In genomic region chr22:41563051-41563711, GRCh38 we compare ENCODE assay signal across 8 cellular contexts. TPM values are rescaled to one million over a fixed set of nuclear protein-coding genes. Genes with fewer than 3 reads are reported as not detected.
DNase-seq lines count a peak whose midpoint lies in the region; ATAC-seq, FAIRE-seq and TF ChIP-seq lines count a peak whose summit lies in the region.
"Had no signal": no experiment of that assay in that cellular context is flagged by ENCODE, and none has a peak within 500 bp of the region (broad histone marks: within the 10 kb centered on the region; RNA-seq: fewer than 3 reads in every experiment).

No MANE protein-coding gene starts in this region.

- BruUV-seq in HepG2 (replicated peaks; lab: Mats Ljungman, UMichigan): no TSS peak

- 39% methylated on average over 8 of the region's 10 CpGs for WGBS in HepG2 (ENCODE audit: low lambda C conversion rate)
- 59% methylated on average over 7 of the region's 10 CpGs for WGBS in right lobe of liver (ENCODE audit: insufficient coverage, low coverage, low lambda C conversion rate, missing lambda C conversion rate)

- POLR2A ChIA-PET in HepG2 (lab: Yijun Ruan, JAX): interaction anchor here (0.9 to 2.2 kb wide), 5 partner anchors 12 to 27 kb away, joined by 3 to 11 read pairs (median 8); partner anchors contain the start of gene PMM1

- H3K9me3 ChIP-seq in HepG2 (ENCODE audit: low read length): no peaks in the 10 kb centered on the region
- no peaks in the 10 kb centered on the region for H3K9me3 ChIP-seq in right lobe of liver

- no peak overlapping the region for H3K27ac ChIP-seq in HepG2 (ENCODE audit: extremely low read length, insufficient read depth, low read length)
- no peak overlapping the region for H3K27ac ChIP-seq in right lobe of liver

- H3K4me3 ChIP-seq in HepG2 (replicated peaks in 1 of 3; ENCODE audit: insufficient read depth in 1 of 3, low read depth in 2 of 3, low read length in 3 of 3): no peak overlapping the region
- no peak overlapping the region for H3K4me3 ChIP-seq in right lobe of liver

- DNase-seq in HepG2 (ENCODE audit: low spot score) (peak; percentile 43), right lobe of liver (no peak), glomerular visceral epithelial cell (ENCODE audit: extremely low spot score) (peak; percentile 74), putamen (ENCODE audit: low spot score) (no peak), NCI-H2227 treated with DMSO at 0.1 percent for 48 hours (lab: John Stamatoyannopoulos, UW) (no peak)
- DNase-seq in activated T-cell treated with anti-CD3 and anti-CD28 coated beads, Interleukin-2, amount 50 U/mL, for 1 hour: no peak
- DNase-seq: left colon had no signal

- no peak overlapping the region for H2AFZ ChIP-seq in HepG2 (ENCODE audit: low read length)

- intact Hi-C loops in HepG2 (cut with micrococcal nuclease; ENCODE audit: unreplicated experiment) (no loop called here), right lobe of liver (cut with DNase I) (no loop called here)

- H3K9ac ChIP-seq in HepG2 (ENCODE audit: insufficient read depth, low read depth, low read length): no peak overlapping the region

- TF ChIP-seq CTCF in HepG2 (CRISPR knock-in tag; IDR thresholded peaks at IDR 0.05): no peak
- no peak for TF ChIP-seq CTCF in right lobe of liver (IDR thresholded peaks at IDR 0.05)

- H3K4me1 ChIP-seq in HepG2 (ENCODE audit: insufficient read depth, low read length): peaks cover 71% of the 10 kb centered on the region
- H3K4me1 ChIP-seq in right lobe of liver: peaks cover 0 to 5% (median 0%) of the 10 kb centered on the region in 4 donors

- CTCF ChIA-PET in HepG2 (lab: Yijun Ruan, JAX; ENCODE audit: low intra/inter-chr PET ratio, low total read pairs): no interaction called here

- ATAC-seq in HepG2 (no peak), right lobe of liver (no peak)
- ATAC-seq: left colon had no signal

- H3K27me3 ChIP-seq in HepG2 (ENCODE audit: control insufficient read depth in 1 of 2, insufficient read depth in 2 of 2, low read length in 2 of 2): peaks cover 0 to 29% of the 10 kb centered on the region in 2 experiments; a peak in 3 of 5 replicates
- H3K27me3 ChIP-seq in right lobe of liver: no peaks in the 10 kb centered on the region

- in situ Hi-C loops in HepG2 (cut with HindIII; ENCODE audit: extremely low pct_ligation_motif_present, low pct_unique_long_range_greater_than_20kb): no loop called here

- peak overlapping the region; percentile 13; the same call in 1 of the 2 replicates for H3K4me2 ChIP-seq in HepG2 (ENCODE audit: low read depth, low read length)

- FAIRE-seq in HepG2 (lab: Jason Lieb, UNC): no peak
- FAIRE-seq: A204.1 had no signal

- H3K36me3 ChIP-seq in HepG2 (replicated peaks in 1 of 2; ENCODE audit: control insufficient read depth in 1 of 2, insufficient read depth in 2 of 2, low read length in 2 of 2) (no peaks in the 10 kb centered on the region), right lobe of liver (no peaks in the 10 kb centered on the region)

- no peaks in the 10 kb centered on the region for H3K79me2 ChIP-seq in HepG2 (ENCODE audit: insufficient read depth, low read length)

- no peak for TF ChIP-seq POLR2A in HepG2 (IDR thresholded peaks at IDR 0.05; ENCODE audit: insufficient read depth in 1 of 2, low read depth in 2 of 2, low read length in 2 of 2)
- no peak for TF ChIP-seq POLR2A in right lobe of liver (IDR thresholded peaks at IDR 0.05)

- H4K20me1 ChIP-seq in HepG2 (ENCODE audit: insufficient read depth, low read length): no peaks in the 10 kb centered on the region

- TF ChIP-seq EP300 in HepG2 (IDR thresholded peaks at IDR 0.05; ENCODE audit: low read depth in 2 of 2, low read length in 2 of 2) (no peak), HepG2 (CRISPR knock-in tag; IDR thresholded peaks at IDR 0.05; ENCODE audit: borderline replicate concordance) (no peak)

- no peak for TF ChIP-seq RAD21 in HepG2 (CRISPR knock-in tag; IDR thresholded peaks at IDR 0.05)

RNA-seq across cellular contexts. Expression of gene CSDC2, which starts 2.4 kb away (rescaled TPM):
- total RNA-seq in HepG2 (2016; rRNA removed; fragmentation: Illumina TruSeq; extraction: Trizol) (0.11 and 0.17 TPM in 2 replicates), right lobe of liver (1 to 10 TPM in 1 of 6 experiments, under 1 TPM in 4, not detected in 1; 0.31 to 3.8 (median 0.37) TPM)
- 0.18 TPM in 1 of 2 replicates, not detected in the other for total RNA-seq in HepG2 (2016; cell fraction: cytosol; rRNA removed; fragmentation: Illumina TruSeq; extraction: Trizol; ENCODE audit: low read depth)
- 0.12 and 0.28 TPM in 2 replicates for total RNA-seq in HepG2 (2016; cell fraction: insoluble cytoplasmic fraction; rRNA removed; fragmentation: Illumina TruSeq; extraction: Trizol)
- 0.07 and 0.09 TPM in 2 replicates for total RNA-seq in HepG2 (2016; cell fraction: membrane; rRNA removed; fragmentation: Illumina TruSeq; extraction: Trizol)
- not detected in 2 replicates for total RNA-seq in HepG2 (2016; cell fraction: nucleus; rRNA removed; fragmentation: Illumina TruSeq; extraction: Trizol)
- polyA plus RNA-seq in HepG2 (2011; rRNA removed): 0.26 and 0.47 TPM in 2 replicates
- polyA plus RNA-seq in HepG2 (2011; cell fraction: cytosol; rRNA removed): 0.24 and 0.38 TPM in 2 replicates
- polyA plus RNA-seq in HepG2 (2011; cell fraction: nucleus; rRNA removed): 0.96 and 1.1 TPM in 2 replicates
- 0.16 and 0.33 TPM in 2 replicates for polyA plus RNA-seq in HepG2 (2012)
- polyA plus RNA-seq in HepG2 (2016; cell fraction: cytosol; fragmentation: Illumina TruSeq; extraction: Trizol; ENCODE audit: low read depth): 0.03 and 0.05 TPM in 2 replicates
- 0.41 TPM in 1 of 2 replicates, not detected in the other for polyA plus RNA-seq in HepG2 (2016; cell fraction: insoluble cytoplasmic fraction; fragmentation: Illumina TruSeq; extraction: Trizol; ENCODE audit: low read depth)
- 0.08 and 0.15 TPM in 2 replicates for polyA plus RNA-seq in HepG2 (2016; cell fraction: membrane; fragmentation: Illumina TruSeq; extraction: Trizol; ENCODE audit: low read depth)
- 0.22 and 0.27 TPM in 2 replicates for polyA plus RNA-seq in HepG2 (2016; cell fraction: nucleus; fragmentation: Illumina TruSeq; extraction: Trizol; ENCODE audit: insufficient read depth, low read depth)
- 0.40 and 0.82 TPM in 2 replicates for polyA minus RNA-seq in HepG2 (2011; rRNA and poly(A)+ RNA removed; ENCODE audit: low replicate concordance)
- polyA minus RNA-seq in HepG2 (2011; cell fraction: cytosol; rRNA and poly(A)+ RNA removed): 0.26 and 0.40 TPM in 2 replicates
- 0.12 and 0.13 TPM in 2 replicates for polyA minus RNA-seq in HepG2 (2011; cell fraction: nucleus; rRNA and poly(A)+ RNA removed)

RNA-seq across cellular contexts. Expression of gene POLR3H, which starts 18.9 kb away (rescaled TPM):
- total RNA-seq in HepG2 (2016; rRNA removed; fragmentation: Illumina TruSeq; extraction: Trizol) (28.6 and 30.3 TPM in 2 replicates), right lobe of liver (10 to 100 TPM in 5 of 6 experiments, 1 to 10 TPM in 1; 9.5 to 23.0 (median 18.0) TPM)
- 13.1 and 13.9 TPM in 2 replicates for total RNA-seq in HepG2 (2016; cell fraction: cytosol; rRNA removed; fragmentation: Illumina TruSeq; extraction: Trizol; ENCODE audit: low read depth)
- total RNA-seq in HepG2 (2016; cell fraction: insoluble cytoplasmic fraction; rRNA removed; fragmentation: Illumina TruSeq; extraction: Trizol): 27.8 and 29.2 TPM in 2 replicates
- total RNA-seq in HepG2 (2016; cell fraction: membrane; rRNA removed; fragmentation: Illumina TruSeq; extraction: Trizol): 33.4 and 34.4 TPM in 2 replicates
- total RNA-seq in HepG2 (2016; cell fraction: nucleus; rRNA removed; fragmentation: Illumina TruSeq; extraction: Trizol): 20.8 and 24.8 TPM in 2 replicates
- 10.3 and 11.2 TPM in 2 replicates for polyA plus RNA-seq in HepG2 (2011; rRNA removed)
- 8.4 and 9.9 TPM in 2 replicates for polyA plus RNA-seq in HepG2 (2011; cell fraction: cytosol; rRNA removed)
- 10.0 and 10.5 TPM in 2 replicates for polyA plus RNA-seq in HepG2 (2011; cell fraction: nucleus; rRNA removed)
- 8.6 and 11.1 TPM in 2 replicates for polyA plus RNA-seq in HepG2 (2012)
- 40.9 and 52.2 TPM in 2 replicates for polyA plus RNA-seq in HepG2 (2016; cell fraction: cytosol; fragmentation: Illumina TruSeq; extraction: Trizol; ENCODE audit: low read depth)
- 37.9 and 45.4 TPM in 2 replicates for polyA plus RNA-seq in HepG2 (2016; cell fraction: insoluble cytoplasmic fraction; fragmentation: Illumina TruSeq; extraction: Trizol; ENCODE audit: low read depth)
- 50.3 and 61.8 TPM in 2 replicates for polyA plus RNA-seq in HepG2 (2016; cell fraction: membrane; fragmentation: Illumina TruSeq; extraction: Trizol; ENCODE audit: low read depth)
- polyA plus RNA-seq in HepG2 (2016; cell fraction: nucleus; fragmentation: Illumina TruSeq; extraction: Trizol; ENCODE audit: insufficient read depth, low read depth): 38.0 and 40.7 TPM in 2 replicates
- 18.2 and 44.3 TPM in 2 replicates for polyA minus RNA-seq in HepG2 (2011; rRNA and poly(A)+ RNA removed; ENCODE audit: low replicate concordance)
- polyA minus RNA-seq in HepG2 (2011; cell fraction: cytosol; rRNA and poly(A)+ RNA removed): 3.3 and 3.9 TPM in 2 replicates
- polyA minus RNA-seq in HepG2 (2011; cell fraction: nucleus; rRNA and poly(A)+ RNA removed): 16.3 and 17.3 TPM in 2 replicates

RNA-seq across cellular contexts. Expression of gene PMM1, which starts 26.5 kb away (rescaled TPM):
- total RNA-seq in HepG2 (2016; rRNA removed; fragmentation: Illumina TruSeq; extraction: Trizol) (17.8 and 23.0 TPM in 2 replicates), right lobe of liver (10 to 100 TPM; 21.6 to 45.1 (median 36.2) TPM)
- 9.2 and 11.2 TPM in 2 replicates for total RNA-seq in HepG2 (2016; cell fraction: cytosol; rRNA removed; fragmentation: Illumina TruSeq; extraction: Trizol; ENCODE audit: low read depth)
- 18.6 and 19.0 TPM in 2 replicates for total RNA-seq in HepG2 (2016; cell fraction: insoluble cytoplasmic fraction; rRNA removed; fragmentation: Illumina TruSeq; extraction: Trizol)
- 17.5 and 18.7 TPM in 2 replicates for total RNA-seq in HepG2 (2016; cell fraction: membrane; rRNA removed; fragmentation: Illumina TruSeq; extraction: Trizol)
- total RNA-seq in HepG2 (2016; cell fraction: nucleus; rRNA removed; fragmentation: Illumina TruSeq; extraction: Trizol): 16.8 and 18.6 TPM in 2 replicates
- 95.6 and 100 TPM in 2 replicates for polyA plus RNA-seq in HepG2 (2011; rRNA removed)
- 119 and 132 TPM in 2 replicates for polyA plus RNA-seq in HepG2 (2011; cell fraction: cytosol; rRNA removed)
- polyA plus RNA-seq in HepG2 (2011; cell fraction: nucleus; rRNA removed): 140 and 147 TPM in 2 replicates
- 63.2 and 90.3 TPM in 2 replicates for polyA plus RNA-seq in HepG2 (2012)
- 21.5 and 21.9 TPM in 2 replicates for polyA plus RNA-seq in HepG2 (2016; cell fraction: cytosol; fragmentation: Illumina TruSeq; extraction: Trizol; ENCODE audit: low read depth)
- polyA plus RNA-seq in HepG2 (2016; cell fraction: insoluble cytoplasmic fraction; fragmentation: Illumina TruSeq; extraction: Trizol; ENCODE audit: low read depth): 35.6 and 42.4 TPM in 2 replicates
- polyA plus RNA-seq in HepG2 (2016; cell fraction: membrane; fragmentation: Illumina TruSeq; extraction: Trizol; ENCODE audit: low read depth): 24.2 and 24.7 TPM in 2 replicates
- 46.6 and 53.0 TPM in 2 replicates for polyA plus RNA-seq in HepG2 (2016; cell fraction: nucleus; fragmentation: Illumina TruSeq; extraction: Trizol; ENCODE audit: insufficient read depth, low read depth)
- polyA minus RNA-seq in HepG2 (2011; rRNA and poly(A)+ RNA removed; ENCODE audit: low replicate concordance): 13.2 and 78.6 TPM in 2 replicates
- polyA minus RNA-seq in HepG2 (2011; cell fraction: cytosol; rRNA and poly(A)+ RNA removed): 35.6 and 37.7 TPM in 2 replicates
- 26.9 and 27.8 TPM in 2 replicates for polyA minus RNA-seq in HepG2 (2011; cell fraction: nucleus; rRNA and poly(A)+ RNA removed)

RNA-seq across cellular contexts. Expression of gene DESI1, which starts 57.7 kb away (rescaled TPM):
- total RNA-seq in HepG2 (2016; rRNA removed; fragmentation: Illumina TruSeq; extraction: Trizol) (19.3 and 21.6 TPM in 2 replicates), right lobe of liver (10 to 100 TPM; 34.8 to 49.5 (median 40.9) TPM)
- total RNA-seq in HepG2 (2016; cell fraction: cytosol; rRNA removed; fragmentation: Illumina TruSeq; extraction: Trizol; ENCODE audit: low read depth): 10.7 and 14.0 TPM in 2 replicates
- total RNA-seq in HepG2 (2016; cell fraction: insoluble cytoplasmic fraction; rRNA removed; fragmentation: Illumina TruSeq; extraction: Trizol): 18.7 and 21.0 TPM in 2 replicates
- total RNA-seq in HepG2 (2016; cell fraction: membrane; rRNA removed; fragmentation: Illumina TruSeq; extraction: Trizol): 20.4 and 22.8 TPM in 2 replicates
- 19.0 and 20.5 TPM in 2 replicates for total RNA-seq in HepG2 (2016; cell fraction: nucleus; rRNA removed; fragmentation: Illumina TruSeq; extraction: Trizol)
- polyA plus RNA-seq in HepG2 (2011; rRNA removed): 29.2 and 34.2 TPM in 2 replicates
- polyA plus RNA-seq in HepG2 (2011; cell fraction: cytosol; rRNA removed): 20.1 and 22.1 TPM in 2 replicates
- 41.4 and 55.5 TPM in 2 replicates for polyA plus RNA-seq in HepG2 (2011; cell fraction: nucleus; rRNA removed)
- polyA plus RNA-seq in HepG2 (2012): 17.3 and 22.8 TPM in 2 replicates
- polyA plus RNA-seq in HepG2 (2016; cell fraction: cytosol; fragmentation: Illumina TruSeq; extraction: Trizol; ENCODE audit: low read depth): 20.0 and 28.7 TPM in 2 replicates
- 23.9 and 26.6 TPM in 2 replicates for polyA plus RNA-seq in HepG2 (2016; cell fraction: insoluble cytoplasmic fraction; fragmentation: Illumina TruSeq; extraction: Trizol; ENCODE audit: low read depth)
- 30.2 and 33.5 TPM in 2 replicates for polyA plus RNA-seq in HepG2 (2016; cell fraction: membrane; fragmentation: Illumina TruSeq; extraction: Trizol; ENCODE audit: low read depth)
- polyA plus RNA-seq in HepG2 (2016; cell fraction: nucleus; fragmentation: Illumina TruSeq; extraction: Trizol; ENCODE audit: insufficient read depth, low read depth): 57.4 and 61.7 TPM in 2 replicates
- 47.2 and 80.3 TPM in 2 replicates for polyA minus RNA-seq in HepG2 (2011; rRNA and poly(A)+ RNA removed; ENCODE audit: low replicate concordance)
- 15.8 TPM in 2 replicates for polyA minus RNA-seq in HepG2 (2011; cell fraction: cytosol; rRNA and poly(A)+ RNA removed)
- polyA minus RNA-seq in HepG2 (2011; cell fraction: nucleus; rRNA and poly(A)+ RNA removed): 24.3 and 36.3 TPM in 2 replicates

RNA-seq across cellular contexts. Expression of gene XRCC6, which starts 57.9 kb away (rescaled TPM):
- total RNA-seq in HepG2 (2016; rRNA removed; fragmentation: Illumina TruSeq; extraction: Trizol) (625 and 944 TPM in 2 replicates), right lobe of liver (100 to 1,000 TPM in 2 of 6 experiments, 10 to 100 TPM in 4; 71.0 to 122 (median 91.1) TPM)
- total RNA-seq in HepG2 (2016; cell fraction: cytosol; rRNA removed; fragmentation: Illumina TruSeq; extraction: Trizol; ENCODE audit: low read depth): 53.4 and 61.8 TPM in 2 replicates
- total RNA-seq in HepG2 (2016; cell fraction: insoluble cytoplasmic fraction; rRNA removed; fragmentation: Illumina TruSeq; extraction: Trizol): 635 and 912 TPM in 2 replicates
- total RNA-seq in HepG2 (2016; cell fraction: membrane; rRNA removed; fragmentation: Illumina TruSeq; extraction: Trizol): 124 and 145 TPM in 2 replicates
- total RNA-seq in HepG2 (2016; cell fraction: nucleus; rRNA removed; fragmentation: Illumina TruSeq; extraction: Trizol): 234 and 241 TPM in 2 replicates
- polyA plus RNA-seq in HepG2 (2011; rRNA removed): 109 and 124 TPM in 2 replicates
- polyA plus RNA-seq in HepG2 (2011; cell fraction: cytosol; rRNA removed): 106 and 126 TPM in 2 replicates
- polyA plus RNA-seq in HepG2 (2011; cell fraction: nucleus; rRNA removed): 30.7 and 40.3 TPM in 2 replicates
- 246 and 411 TPM in 2 replicates for polyA plus RNA-seq in HepG2 (2012)
- polyA plus RNA-seq in HepG2 (2016; cell fraction: cytosol; fragmentation: Illumina TruSeq; extraction: Trizol; ENCODE audit: low read depth): 34.4 and 42.4 TPM in 2 replicates
- polyA plus RNA-seq in HepG2 (2016; cell fraction: insoluble cytoplasmic fraction; fragmentation: Illumina TruSeq; extraction: Trizol; ENCODE audit: low read depth): 671 and 701 TPM in 2 replicates
- 64.7 and 77.0 TPM in 2 replicates for polyA plus RNA-seq in HepG2 (2016; cell fraction: membrane; fragmentation: Illumina TruSeq; extraction: Trizol; ENCODE audit: low read depth)
- polyA plus RNA-seq in HepG2 (2016; cell fraction: nucleus; fragmentation: Illumina TruSeq; extraction: Trizol; ENCODE audit: insufficient read depth, low read depth): 237 and 254 TPM in 2 replicates
- polyA minus RNA-seq in HepG2 (2011; rRNA and poly(A)+ RNA removed; ENCODE audit: low replicate concordance): 102 and 167 TPM in 2 replicates
- polyA minus RNA-seq in HepG2 (2011; cell fraction: cytosol; rRNA and poly(A)+ RNA removed): 71.6 and 76.1 TPM in 2 replicates
- 38.2 and 41.5 TPM in 2 replicates for polyA minus RNA-seq in HepG2 (2011; cell fraction: nucleus; rRNA and poly(A)+ RNA removed)

Comparison
In these comparisons a context has a peak if more than half of its experiments do, and no peak if none do; other contexts are left out.
1. DNase-seq: peak in HepG2 (single experiment) and glomerular visceral epithelial cell (single experiment); none in right lobe of liver (0 of 3), putamen (single experiment), activated T-cell treated with anti-CD3 and anti-CD28 coated beads, Interleukin-2, amount 50 U/mL, for 1 hour (single experiment) and NCI-H2227 treated with DMSO at 0.1 percent for 48 hours (single experiment).